Comparison of ENCODE assay signal across 1 cellular context in the genomic region with DNA sequence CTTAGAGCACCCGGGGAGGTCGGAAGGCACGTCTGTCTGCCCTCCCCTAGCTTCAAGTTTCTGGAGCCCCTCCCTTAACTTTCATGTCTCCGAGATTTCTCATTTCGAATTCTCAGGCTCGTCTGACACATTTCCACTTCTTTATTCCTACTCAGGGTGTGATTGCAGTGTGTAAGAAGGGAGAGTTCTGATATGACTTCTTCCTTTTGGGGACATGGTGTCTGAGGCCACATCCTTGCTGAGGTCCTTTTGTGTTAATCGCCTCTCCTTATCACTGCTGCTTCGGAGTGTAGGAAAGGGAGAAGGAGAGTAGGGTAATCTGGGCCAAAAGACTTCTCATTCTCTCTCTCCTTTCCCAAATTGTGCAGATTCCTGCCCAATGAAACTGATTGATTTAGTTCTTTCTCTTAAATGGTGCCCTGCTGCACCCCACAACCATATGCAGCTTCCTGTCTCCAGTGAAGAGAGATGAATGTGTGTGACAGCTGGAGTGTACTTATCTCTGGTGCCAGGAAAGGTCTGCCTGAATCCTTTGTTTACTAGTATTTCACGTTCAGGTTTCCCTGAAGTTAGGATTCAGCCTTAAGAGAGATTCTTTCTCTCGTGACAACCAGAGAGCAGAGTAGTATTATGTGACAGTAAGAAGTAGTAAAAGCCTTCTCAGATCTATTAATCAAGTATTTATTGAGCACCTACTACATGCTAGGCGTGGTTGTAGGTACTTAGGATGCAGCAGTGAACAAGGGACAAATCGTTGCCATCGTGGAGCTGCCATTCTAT.
TF ChIP-seq lines count a peak whose summit lies in the region.

No MANE protein-coding gene starts in this region.

TF ChIP-seq in HepG2, 621 proteins besides CTCF, POLR2A, EP300 and RAD21 (continued from another document and continues in another):
- TF ChIP-seq, protein P1, sequence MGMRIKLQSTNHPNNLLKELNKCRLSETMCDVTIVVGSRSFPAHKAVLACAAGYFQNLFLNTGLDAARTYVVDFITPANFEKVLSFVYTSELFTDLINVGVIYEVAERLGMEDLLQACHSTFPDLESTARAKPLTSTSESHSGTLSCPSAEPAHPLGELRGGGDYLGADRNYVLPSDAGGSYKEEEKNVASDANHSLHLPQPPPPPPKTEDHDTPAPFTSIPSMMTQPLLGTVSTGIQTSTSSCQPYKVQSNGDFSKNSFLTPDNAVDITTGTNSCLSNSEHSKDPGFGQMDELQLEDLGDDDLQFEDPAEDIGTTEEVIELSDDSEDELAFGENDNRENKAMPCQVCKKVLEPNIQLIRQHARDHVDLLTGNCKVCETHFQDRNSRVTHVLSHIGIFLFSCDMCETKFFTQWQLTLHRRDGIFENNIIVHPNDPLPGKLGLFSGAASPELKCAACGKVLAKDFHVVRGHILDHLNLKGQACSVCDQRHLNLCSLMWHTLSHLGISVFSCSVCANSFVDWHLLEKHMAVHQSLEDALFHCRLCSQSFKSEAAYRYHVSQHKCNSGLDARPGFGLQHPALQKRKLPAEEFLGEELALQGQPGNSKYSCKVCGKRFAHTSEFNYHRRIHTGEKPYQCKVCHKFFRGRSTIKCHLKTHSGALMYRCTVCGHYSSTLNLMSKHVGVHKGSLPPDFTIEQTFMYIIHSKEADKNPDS (CRISPR knock-in tag; IDR thresholded peaks at IDR 0.05) = no peak
- TF ChIP-seq PHF5A (CRISPR knock-in tag; IDR thresholded peaks at IDR 0.05; ENCODE audit: low read depth, unreplicated experiment) = no peak
- TF ChIP-seq ZNF253 (CRISPR knock-in tag; IDR thresholded peaks at IDR 0.05; ENCODE audit: borderline replicate concordance) = no peak
- no peak for TF ChIP-seq ZFX (CRISPR knock-in tag; IDR thresholded peaks at IDR 0.05; ENCODE audit: low read depth)
- 0 out of 2 replicates have a peak, but pooled peaks have one; percentile 21 for TF ChIP-seq ZNF792 (CRISPR knock-in tag; IDR thresholded peaks at IDR 0.05)
- TF ChIP-seq ZNF709 (CRISPR knock-in tag; IDR thresholded peaks at IDR 0.05) = no peak
- 0 out of 2 replicates have a peak, but pooled peaks have one; percentile 8 for TF ChIP-seq FOXA3 (CRISPR knock-in tag; IDR thresholded peaks at IDR 0.05)
- peak; percentile 42; the same call in 1 of the 2 replicates for TF ChIP-seq ZMYM3 (CRISPR knock-in tag; IDR thresholded peaks at IDR 0.05)
- TF ChIP-seq, protein P2, sequence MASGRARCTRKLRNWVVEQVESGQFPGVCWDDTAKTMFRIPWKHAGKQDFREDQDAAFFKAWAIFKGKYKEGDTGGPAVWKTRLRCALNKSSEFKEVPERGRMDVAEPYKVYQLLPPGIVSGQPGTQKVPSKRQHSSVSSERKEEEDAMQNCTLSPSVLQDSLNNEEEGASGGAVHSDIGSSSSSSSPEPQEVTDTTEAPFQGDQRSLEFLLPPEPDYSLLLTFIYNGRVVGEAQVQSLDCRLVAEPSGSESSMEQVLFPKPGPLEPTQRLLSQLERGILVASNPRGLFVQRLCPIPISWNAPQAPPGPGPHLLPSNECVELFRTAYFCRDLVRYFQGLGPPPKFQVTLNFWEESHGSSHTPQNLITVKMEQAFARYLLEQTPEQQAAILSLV (CRISPR knock-in tag; IDR thresholded peaks at IDR 0.05; ENCODE audit: borderline replicate concordance) = no peak
- peak; percentile 46; the same call in 1 of the 2 replicates for TF ChIP-seq CAMTA2 (CRISPR knock-in tag; IDR thresholded peaks at IDR 0.05; ENCODE audit: borderline replicate concordance)
- TF ChIP-seq ZNF75D (CRISPR knock-in tag; IDR thresholded peaks at IDR 0.05; ENCODE audit: borderline replicate concordance) = no peak
- TF ChIP-seq, protein P3, sequence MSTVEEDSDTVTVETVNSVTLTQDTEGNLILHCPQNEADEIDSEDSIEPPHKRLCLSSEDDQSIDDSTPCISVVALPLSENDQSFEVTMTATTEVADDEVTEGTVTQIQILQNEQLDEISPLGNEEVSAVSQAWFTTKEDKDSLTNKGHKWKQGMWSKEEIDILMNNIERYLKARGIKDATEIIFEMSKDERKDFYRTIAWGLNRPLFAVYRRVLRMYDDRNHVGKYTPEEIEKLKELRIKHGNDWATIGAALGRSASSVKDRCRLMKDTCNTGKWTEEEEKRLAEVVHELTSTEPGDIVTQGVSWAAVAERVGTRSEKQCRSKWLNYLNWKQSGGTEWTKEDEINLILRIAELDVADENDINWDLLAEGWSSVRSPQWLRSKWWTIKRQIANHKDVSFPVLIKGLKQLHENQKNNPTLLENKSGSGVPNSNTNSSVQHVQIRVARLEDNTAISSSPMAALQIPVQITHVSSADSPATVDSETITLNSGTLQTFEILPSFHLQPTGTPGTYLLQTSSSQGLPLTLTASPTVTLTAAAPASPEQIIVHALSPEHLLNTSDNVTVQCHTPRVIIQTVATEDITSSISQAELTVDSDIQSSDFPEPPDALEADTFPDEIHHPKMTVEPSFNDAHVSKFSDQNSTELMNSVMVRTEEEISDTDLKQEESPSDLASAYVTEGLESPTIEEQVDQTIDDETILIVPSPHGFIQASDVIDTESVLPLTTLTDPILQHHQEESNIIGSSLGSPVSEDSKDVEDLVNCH (CRISPR knock-in tag; IDR thresholded peaks at IDR 0.05) = no peak
- TF ChIP-seq, protein P4, sequence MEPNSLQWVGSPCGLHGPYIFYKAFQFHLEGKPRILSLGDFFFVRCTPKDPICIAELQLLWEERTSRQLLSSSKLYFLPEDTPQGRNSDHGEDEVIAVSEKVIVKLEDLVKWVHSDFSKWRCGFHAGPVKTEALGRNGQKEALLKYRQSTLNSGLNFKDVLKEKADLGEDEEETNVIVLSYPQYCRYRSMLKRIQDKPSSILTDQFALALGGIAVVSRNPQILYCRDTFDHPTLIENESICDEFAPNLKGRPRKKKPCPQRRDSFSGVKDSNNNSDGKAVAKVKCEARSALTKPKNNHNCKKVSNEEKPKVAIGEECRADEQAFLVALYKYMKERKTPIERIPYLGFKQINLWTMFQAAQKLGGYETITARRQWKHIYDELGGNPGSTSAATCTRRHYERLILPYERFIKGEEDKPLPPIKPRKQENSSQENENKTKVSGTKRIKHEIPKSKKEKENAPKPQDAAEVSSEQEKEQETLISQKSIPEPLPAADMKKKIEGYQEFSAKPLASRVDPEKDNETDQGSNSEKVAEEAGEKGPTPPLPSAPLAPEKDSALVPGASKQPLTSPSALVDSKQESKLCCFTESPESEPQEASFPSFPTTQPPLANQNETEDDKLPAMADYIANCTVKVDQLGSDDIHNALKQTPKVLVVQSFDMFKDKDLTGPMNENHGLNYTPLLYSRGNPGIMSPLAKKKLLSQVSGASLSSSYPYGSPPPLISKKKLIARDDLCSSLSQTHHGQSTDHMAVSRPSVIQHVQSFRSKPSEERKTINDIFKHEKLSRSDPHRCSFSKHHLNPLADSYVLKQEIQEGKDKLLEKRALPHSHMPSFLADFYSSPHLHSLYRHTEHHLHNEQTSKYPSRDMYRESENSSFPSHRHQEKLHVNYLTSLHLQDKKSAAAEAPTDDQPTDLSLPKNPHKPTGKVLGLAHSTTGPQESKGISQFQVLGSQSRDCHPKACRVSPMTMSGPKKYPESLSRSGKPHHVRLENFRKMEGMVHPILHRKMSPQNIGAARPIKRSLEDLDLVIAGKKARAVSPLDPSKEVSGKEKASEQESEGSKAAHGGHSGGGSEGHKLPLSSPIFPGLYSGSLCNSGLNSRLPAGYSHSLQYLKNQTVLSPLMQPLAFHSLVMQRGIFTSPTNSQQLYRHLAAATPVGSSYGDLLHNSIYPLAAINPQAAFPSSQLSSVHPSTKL (CRISPR knock-in tag; IDR thresholded peaks at IDR 0.05) = no peak
- no peak for TF ChIP-seq GZF1 (CRISPR knock-in tag; IDR thresholded peaks at IDR 0.05)
- TF ChIP-seq CEBPG (CRISPR knock-in tag; IDR thresholded peaks at IDR 0.05) = no peak
- TF ChIP-seq ZNF569 (CRISPR knock-in tag; IDR thresholded peaks at IDR 0.05; ENCODE audit: borderline replicate concordance) = no peak
- 0 out of 2 replicates have a peak, but pooled peaks have one; percentile 76 for TF ChIP-seq ZNF775 (CRISPR knock-in tag; IDR thresholded peaks at IDR 0.05; ENCODE audit: borderline replicate concordance)
- TF ChIP-seq, protein P5, sequence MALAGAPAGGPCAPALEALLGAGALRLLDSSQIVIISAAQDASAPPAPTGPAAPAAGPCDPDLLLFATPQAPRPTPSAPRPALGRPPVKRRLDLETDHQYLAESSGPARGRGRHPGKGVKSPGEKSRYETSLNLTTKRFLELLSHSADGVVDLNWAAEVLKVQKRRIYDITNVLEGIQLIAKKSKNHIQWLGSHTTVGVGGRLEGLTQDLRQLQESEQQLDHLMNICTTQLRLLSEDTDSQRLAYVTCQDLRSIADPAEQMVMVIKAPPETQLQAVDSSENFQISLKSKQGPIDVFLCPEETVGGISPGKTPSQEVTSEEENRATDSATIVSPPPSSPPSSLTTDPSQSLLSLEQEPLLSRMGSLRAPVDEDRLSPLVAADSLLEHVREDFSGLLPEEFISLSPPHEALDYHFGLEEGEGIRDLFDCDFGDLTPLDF (CRISPR knock-in tag; IDR thresholded peaks at IDR 0.05) = no peak
- 0 out of 2 replicates have a peak, but pooled peaks have one; percentile 67 for TF ChIP-seq GPN1 (CRISPR knock-in tag; IDR thresholded peaks at IDR 0.05; ENCODE audit: borderline replicate concordance)
- TF ChIP-seq, protein P6, sequence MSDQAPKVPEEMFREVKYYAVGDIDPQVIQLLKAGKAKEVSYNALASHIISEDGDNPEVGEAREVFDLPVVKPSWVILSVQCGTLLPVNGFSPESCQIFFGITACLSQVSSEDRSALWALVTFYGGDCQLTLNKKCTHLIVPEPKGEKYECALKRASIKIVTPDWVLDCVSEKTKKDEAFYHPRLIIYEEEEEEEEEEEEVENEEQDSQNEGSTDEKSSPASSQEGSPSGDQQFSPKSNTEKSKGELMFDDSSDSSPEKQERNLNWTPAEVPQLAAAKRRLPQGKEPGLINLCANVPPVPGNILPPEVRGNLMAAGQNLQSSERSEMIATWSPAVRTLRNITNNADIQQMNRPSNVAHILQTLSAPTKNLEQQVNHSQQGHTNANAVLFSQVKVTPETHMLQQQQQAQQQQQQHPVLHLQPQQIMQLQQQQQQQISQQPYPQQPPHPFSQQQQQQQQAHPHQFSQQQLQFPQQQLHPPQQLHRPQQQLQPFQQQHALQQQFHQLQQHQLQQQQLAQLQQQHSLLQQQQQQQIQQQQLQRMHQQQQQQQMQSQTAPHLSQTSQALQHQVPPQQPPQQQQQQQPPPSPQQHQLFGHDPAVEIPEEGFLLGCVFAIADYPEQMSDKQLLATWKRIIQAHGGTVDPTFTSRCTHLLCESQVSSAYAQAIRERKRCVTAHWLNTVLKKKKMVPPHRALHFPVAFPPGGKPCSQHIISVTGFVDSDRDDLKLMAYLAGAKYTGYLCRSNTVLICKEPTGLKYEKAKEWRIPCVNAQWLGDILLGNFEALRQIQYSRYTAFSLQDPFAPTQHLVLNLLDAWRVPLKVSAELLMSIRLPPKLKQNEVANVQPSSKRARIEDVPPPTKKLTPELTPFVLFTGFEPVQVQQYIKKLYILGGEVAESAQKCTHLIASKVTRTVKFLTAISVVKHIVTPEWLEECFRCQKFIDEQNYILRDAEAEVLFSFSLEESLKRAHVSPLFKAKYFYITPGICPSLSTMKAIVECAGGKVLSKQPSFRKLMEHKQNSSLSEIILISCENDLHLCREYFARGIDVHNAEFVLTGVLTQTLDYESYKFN (CRISPR knock-in tag; conservative IDR thresholded peaks at IDR 0.05) = no peak
- TF ChIP-seq SOX13 (IDR thresholded peaks at IDR 0.05) = no peak
- 0 out of 4 replicates have a peak, but pooled peaks of 1 of the 2 experiments have one; percentile 3 for TF ChIP-seq SOX13 (CRISPR knock-in tag; conservative IDR thresholded peaks at IDR 0.05 in 1 of 2, IDR thresholded peaks at IDR 0.05 in 1 of 2)
- TF ChIP-seq, protein P7, sequence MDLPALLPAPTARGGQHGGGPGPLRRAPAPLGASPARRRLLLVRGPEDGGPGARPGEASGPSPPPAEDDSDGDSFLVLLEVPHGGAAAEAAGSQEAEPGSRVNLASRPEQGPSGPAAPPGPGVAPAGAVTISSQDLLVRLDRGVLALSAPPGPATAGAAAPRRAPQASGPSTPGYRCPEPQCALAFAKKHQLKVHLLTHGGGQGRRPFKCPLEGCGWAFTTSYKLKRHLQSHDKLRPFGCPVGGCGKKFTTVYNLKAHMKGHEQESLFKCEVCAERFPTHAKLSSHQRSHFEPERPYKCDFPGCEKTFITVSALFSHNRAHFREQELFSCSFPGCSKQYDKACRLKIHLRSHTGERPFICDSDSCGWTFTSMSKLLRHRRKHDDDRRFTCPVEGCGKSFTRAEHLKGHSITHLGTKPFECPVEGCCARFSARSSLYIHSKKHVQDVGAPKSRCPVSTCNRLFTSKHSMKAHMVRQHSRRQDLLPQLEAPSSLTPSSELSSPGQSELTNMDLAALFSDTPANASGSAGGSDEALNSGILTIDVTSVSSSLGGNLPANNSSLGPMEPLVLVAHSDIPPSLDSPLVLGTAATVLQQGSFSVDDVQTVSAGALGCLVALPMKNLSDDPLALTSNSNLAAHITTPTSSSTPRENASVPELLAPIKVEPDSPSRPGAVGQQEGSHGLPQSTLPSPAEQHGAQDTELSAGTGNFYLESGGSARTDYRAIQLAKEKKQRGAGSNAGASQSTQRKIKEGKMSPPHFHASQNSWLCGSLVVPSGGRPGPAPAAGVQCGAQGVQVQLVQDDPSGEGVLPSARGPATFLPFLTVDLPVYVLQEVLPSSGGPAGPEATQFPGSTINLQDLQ (CRISPR knock-in tag; IDR thresholded peaks at IDR 0.05) = no peak
- no peak for TF ChIP-seq SMYD3 (CRISPR knock-in tag; IDR thresholded peaks at IDR 0.05)
- no peak for TF ChIP-seq HNRNPK (IDR thresholded peaks at IDR 0.05; ENCODE audit: low read depth, low read length, poor library complexity, severe bottlenecking)
- TF ChIP-seq, protein P8, sequence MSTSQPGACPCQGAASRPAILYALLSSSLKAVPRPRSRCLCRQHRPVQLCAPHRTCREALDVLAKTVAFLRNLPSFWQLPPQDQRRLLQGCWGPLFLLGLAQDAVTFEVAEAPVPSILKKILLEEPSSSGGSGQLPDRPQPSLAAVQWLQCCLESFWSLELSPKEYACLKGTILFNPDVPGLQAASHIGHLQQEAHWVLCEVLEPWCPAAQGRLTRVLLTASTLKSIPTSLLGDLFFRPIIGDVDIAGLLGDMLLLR (CRISPR knock-in tag; IDR thresholded peaks at IDR 0.05) = no peak
- TF ChIP-seq MAFK (conservative IDR thresholded peaks at IDR 0.05 in 1 of 2, IDR thresholded peaks at IDR 0.05 in 1 of 2; ENCODE audit: low read length in 2 of 2) = no peak
- no peak for TF ChIP-seq FLYWCH1 (CRISPR knock-in tag; IDR thresholded peaks at IDR 0.05)
- no peak for TF ChIP-seq ZNF788 (CRISPR knock-in tag; IDR thresholded peaks at IDR 0.05; ENCODE audit: borderline replicate concordance)
- 0 out of 2 replicates have a peak, but pooled peaks have one; percentile 11 for TF ChIP-seq ZZZ3 (CRISPR knock-in tag; IDR thresholded peaks at IDR 0.05; ENCODE audit: borderline replicate concordance)
- TF ChIP-seq, protein P9, sequence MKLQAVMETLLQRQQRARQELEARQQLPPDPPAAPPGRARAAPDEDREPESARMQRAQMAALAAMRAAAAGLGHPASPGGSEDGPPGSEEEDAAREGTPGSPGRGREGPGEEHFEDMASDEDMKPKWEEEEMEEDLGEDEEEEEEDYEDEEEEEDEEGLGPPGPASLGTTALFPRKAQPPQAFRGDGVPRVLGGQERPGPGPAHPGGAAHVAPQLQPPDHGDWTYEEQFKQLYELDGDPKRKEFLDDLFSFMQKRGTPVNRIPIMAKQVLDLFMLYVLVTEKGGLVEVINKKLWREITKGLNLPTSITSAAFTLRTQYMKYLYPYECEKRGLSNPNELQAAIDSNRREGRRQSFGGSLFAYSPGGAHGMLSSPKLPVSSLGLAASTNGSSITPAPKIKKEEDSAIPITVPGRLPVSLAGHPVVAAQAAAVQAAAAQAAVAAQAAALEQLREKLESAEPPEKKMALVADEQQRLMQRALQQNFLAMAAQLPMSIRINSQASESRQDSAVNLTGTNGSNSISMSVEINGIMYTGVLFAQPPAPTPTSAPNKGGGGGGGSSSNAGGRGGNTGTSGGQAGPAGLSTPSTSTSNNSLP (IDR thresholded peaks at IDR 0.05; ENCODE audit: low read depth, low read length) = no peak
- TF ChIP-seq SSRP1 (CRISPR knock-in tag; IDR thresholded peaks at IDR 0.05) = no peak
- 0 out of 2 replicates have a peak, but pooled peaks have one; percentile 19 for TF ChIP-seq ZNF383 (CRISPR knock-in tag; IDR thresholded peaks at IDR 0.05; ENCODE audit: borderline replicate concordance)
- no peak for TF ChIP-seq RCOR2 (CRISPR knock-in tag; IDR thresholded peaks at IDR 0.05)
- TF ChIP-seq NFRKB (IDR thresholded peaks at IDR 0.05) = no peak
- TF ChIP-seq RARG (CRISPR knock-in tag; IDR thresholded peaks at IDR 0.05; ENCODE audit: low read depth) = no peak
